24 cellular contexts compared by ENCODE assay signal in genomic region chr3:30872879-30873278, GRCh38. TPM values are rescaled to one million over a fixed set of nuclear protein-coding genes. Genes with fewer than 3 reads are reported as not detected.
"Had no signal": no experiment of that assay in that cellular context is flagged by ENCODE, and none has a peak within 500 bp of the region (broad histone marks: within the 10 kb centered on the region; RNA-seq: fewer than 3 reads in every experiment).

No MANE protein-coding gene starts in this region.

- H3K4me1 ChIP-seq: SJCRH30 had no signal

- H3K27me3 ChIP-seq: SJCRH30 had no signal

- H3K36me3 ChIP-seq: SJCRH30 had no signal

- H3K4me3 ChIP-seq: SJCRH30, SK-N-MC had no signal

- H3K9me3 ChIP-seq: SJCRH30 had no signal

- H3K27ac ChIP-seq: RWPE1, SJCRH30, SK-N-MC had no signal

- ATAC-seq: Panc1 had no signal

- DNase-seq: KBM-7, MV-4-11, NCI-H1048, NCI-H1105, NCI-H1417, NCI-H1436 treated with DMSO at 0.1 percent for 48 hours, NCI-H1694, NCI-H187 treated with DMSO at 0.1 percent for 48 hours, NCI-H2029 treated with DMSO at 0.1 percent for 48 hours, NCI-H2171 treated with DMSO at 0.1 percent for 48 hours, NCI-H345, NCI-H446 treated with DMSO at 0.1 percent for 48 hours, NCI-H510A treated with DMSO at 0.1 percent for 48 hours, NCI-H774, PC-3, SHP77 treated with DMSO at 0.1 percent for 48 hours, SJCRH30, SW 1271 had no signal

RNA-seq across cellular contexts. Expression of gene GADL1, which starts 21.6 kb away (rescaled TPM):
- total RNA-seq: HT-29, MCF 10A, OCI-LY7, PC-3 had no signal
